ENCODE assay signal across 22 cellular contexts in the genomic region with DNA sequence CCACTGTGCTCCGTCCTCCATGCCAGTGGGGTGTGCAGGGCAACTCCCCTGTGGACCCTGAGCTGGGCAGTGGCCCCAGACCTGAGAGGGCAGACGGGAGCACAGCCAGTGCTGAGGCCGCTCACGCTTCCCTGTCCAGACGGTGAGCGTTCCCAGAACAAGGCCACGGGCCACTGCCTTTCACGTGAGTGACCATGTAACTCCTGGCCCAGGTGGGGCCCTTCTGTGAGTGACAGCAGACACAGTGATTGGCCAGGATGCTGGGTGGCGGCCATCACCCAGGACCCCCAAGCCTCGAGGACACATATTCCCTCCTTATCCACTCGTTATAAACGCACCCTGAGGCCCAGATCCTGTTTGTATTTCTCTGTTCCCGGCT. TPM values are rescaled to one million over a fixed set of nuclear protein-coding genes. Genes with fewer than 3 reads are reported as not detected.
DNase-seq lines count a peak whose midpoint lies in the region; FAIRE-seq and TF ChIP-seq lines count a peak whose summit lies in the region.
"Had no signal": no experiment of that assay in that cellular context is flagged by ENCODE, and none has a peak within 500 bp of the region (broad histone marks: within the 10 kb centered on the region; RNA-seq: fewer than 3 reads in every experiment).

No MANE protein-coding gene starts in this region.

- no peaks in the 10 kb centered on the region for H4K20me1 ChIP-seq in H9 (ENCODE audit: control insufficient read depth, insufficient read depth, insufficient read length)
- no peaks in the 10 kb centered on the region for H4K20me1 ChIP-seq in PC-9 (ENCODE audit: insufficient read depth)

- TF ChIP-seq CTCF in H9 (conservative IDR thresholded peaks at IDR 0.05) (no peak), colonic mucosa (IDR thresholded peaks at IDR 0.05) (no peak), coronary artery (IDR thresholded peaks at IDR 0.05) (no peak), PC-9 (conservative IDR thresholded peaks at IDR 0.05) (no peak)

- peaks cover 32% of the 10 kb centered on the region for H3K27me3 Mint-ChIP-seq in H9 (ENCODE audit: low read depth)

- CTCF ChIA-PET in PC-9 (lab: Charles Lee) = no interaction called here

- H3K18ac ChIP-seq in H9 (ENCODE audit: insufficient read length, low read depth, low read length) = peak overlapping the region; percentile 2
- H3K18ac ChIP-seq in mesenchymal stem cell (ENCODE audit: low read depth in 1 of 2, low read length in 2 of 2) = peak overlapping the region; percentile 85 to 94

- DNase-seq in H9 (no peak), colonic mucosa (no peak), mesenchymal stem cell (no peak), posterior vena cava (ENCODE audit: low spot score) (peak; percentile 75), coronary artery (ENCODE audit: low spot score) (no peak), PC-9 (no peak), urothelium cell line (ENCODE audit: low spot score) (no peak), NCI-H2029 (lab: John Stamatoyannopoulos, UW) (no peak)
- DNase-seq: MM.1S, NCI-H1048, NCI-H1417 treated with DMSO at 0.1 percent for 48 hours, NCI-H187, NCI-H226, NCI-H510A treated with DMSO at 0.1 percent for 48 hours, NCI-H748 treated with DMSO at 0.1 percent for 48 hours, Peyer's patch had no signal

- no peak overlapping the region for H3K4me3 ChIP-seq in colonic mucosa
- no peak overlapping the region for H3K4me3 ChIP-seq in mesenchymal stem cell (ENCODE audit: insufficient read depth in 1 of 2, low read depth in 1 of 2, low read length in 2 of 2)
- H3K4me3 ChIP-seq in coronary artery = no peak overlapping the region
- H3K4me3 ChIP-seq in PC-9 = no peak overlapping the region
- H3K4me3 ChIP-seq: K562, Peyer's patch had no signal

- peaks cover 0 to 2% of the 10 kb centered on the region in 2 experiments; a peak in 2 of 5 replicates for H3K9me3 Mint-ChIP-seq in H9

- no peak for FAIRE-seq in urothelium cell line (lab: Jason Lieb, UNC)
- FAIRE-seq: A204.1, G401.6, GM18507, H54, K562 had no signal

- no peaks in the 10 kb centered on the region for H3F3A ChIP-seq in PC-9 (ENCODE audit: insufficient read depth, low read depth)

- H2BK20ac ChIP-seq in H9 (ENCODE audit: low read depth, low read length, poor library complexity, severe bottlenecking) = no peak overlapping the region

- BruUV-seq in PC-9 (replicated peaks; lab: Mats Ljungman, UMichigan) = no TSS peak

- H3K23ac ChIP-seq in H9 (ENCODE audit: insufficient read length, low read depth, low read length) = no peak overlapping the region
- H3K23ac ChIP-seq in mesenchymal stem cell (ENCODE audit: low read length in 2 of 2) = no peak overlapping the region

- POLR2A ChIA-PET in PC-9 (lab: Charles Lee; ENCODE audit: unreplicated experiment) = no interaction called here

- H3K56ac ChIP-seq in H9 (ENCODE audit: insufficient read length, low read depth, low read length) = no peak overlapping the region

- H3K14ac ChIP-seq in H9 (ENCODE audit: insufficient read depth, low read length) (no peak overlapping the region), mesenchymal stem cell (ENCODE audit: low read length in 2 of 2) (no peak overlapping the region)

- H3K4me1 ChIP-seq in H9 (ENCODE audit: insufficient read depth, low read length) (peaks cover 5% of the 10 kb centered on the region; the same call in 1 of the 2 replicates), colonic mucosa (no peaks in the 10 kb centered on the region), mesenchymal stem cell (ENCODE audit: control insufficient read depth, insufficient read depth, low read depth, low read length) (peaks cover 4% of the 10 kb centered on the region), PC-9 (replicated peaks; ENCODE audit: insufficient read depth) (no peaks in the 10 kb centered on the region)
- H3K4me1 ChIP-seq: Peyer's patch had no signal

- H3K9me2 ChIP-seq in PC-9 (ENCODE audit: insufficient read depth) = no peaks in the 10 kb centered on the region

- H3K36me3 Mint-ChIP-seq in H9 (ENCODE audit: insufficient read depth in 1 of 3, low read depth in 3 of 3) = peaks cover 0 to 20% (median 7%) of the 10 kb centered on the region in 3 experiments; a peak in 3 of 7 replicates

- H4K91ac ChIP-seq in H9 (ENCODE audit: insufficient read length, low read depth, low read length) (no peak overlapping the region), mesenchymal stem cell (ENCODE audit: low read length) (peak overlapping the region; percentile 91)

- no peaks in the 10 kb centered on the region for H3K36me3 ChIP-seq in colonic mucosa
- H3K36me3 ChIP-seq in mesenchymal stem cell (ENCODE audit: control insufficient read depth in 1 of 2, insufficient read depth in 2 of 2, low read depth in 1 of 2, low read length in 2 of 2) = no peaks in the 10 kb centered on the region
- H3K36me3 ChIP-seq in PC-9 (ENCODE audit: low read depth) = no peaks in the 10 kb centered on the region
- H3K36me3 ChIP-seq: Peyer's patch had no signal

- no peak overlapping the region for H3K4me2 ChIP-seq in H9 (ENCODE audit: insufficient read depth, insufficient read length, low read length)
- H3K4me2 ChIP-seq in mesenchymal stem cell (ENCODE audit: low read length, poor library complexity, severe bottlenecking) = no peak overlapping the region
- no peak overlapping the region for H3K4me2 ChIP-seq in PC-9

- H3K27me3 ChIP-seq in H9 (ENCODE audit: insufficient read depth, low read length) = no peaks in the 10 kb centered on the region
- no peaks in the 10 kb centered on the region for H3K27me3 ChIP-seq in colonic mucosa
- H3K27me3 ChIP-seq in mesenchymal stem cell (ENCODE audit: control insufficient read depth in 1 of 2, insufficient read depth in 1 of 2, low read length in 2 of 2) = peaks cover 54 to 93% of the 10 kb centered on the region in 2 experiments
- peaks cover 57% of the 10 kb centered on the region for H3K27me3 ChIP-seq in PC-9 (ENCODE audit: insufficient read depth, low read depth)
- H3K27me3 ChIP-seq: Peyer's patch had no signal

- no peaks in the 10 kb centered on the region for H3K23me2 ChIP-seq in H9 (ENCODE audit: insufficient read length, low read depth, low read length, poor library complexity, severe bottlenecking)

- H4K8ac ChIP-seq in H9 (replicated peaks; ENCODE audit: insufficient read length, low read depth, low read length) = no peak overlapping the region
- H4K8ac ChIP-seq in mesenchymal stem cell (ENCODE audit: low read length) = peak overlapping the region; percentile 58

- peaks cover 16 to 17% of the 10 kb centered on the region in 2 experiments for H3K4me1 Mint-ChIP-seq in H9

- H3K79me1 ChIP-seq in H9 (ENCODE audit: insufficient read depth, low read depth, low read length, poor library complexity, severe bottlenecking) (no peaks in the 10 kb centered on the region), mesenchymal stem cell (replicated peaks; ENCODE audit: low read length, poor library complexity, severe bottlenecking) (no peaks in the 10 kb centered on the region)

- no CpG with 5 or more reads among the region's 13 CpGs for WGBS in H9 (ENCODE audit: extremely low coverage, insufficient read length, low lambda C conversion rate)
- 92% methylated on average over 13 of the region's 13 CpGs for WGBS in mesenchymal stem cell

- peak overlapping the region in 1 of 3 experiments; percentile 99; a peak in 2 of 7 replicates for H3K27ac Mint-ChIP-seq in H9

- H3K9me3 ChIP-seq in H9 (ENCODE audit: control insufficient read depth, low read depth, low read length) (no peaks in the 10 kb centered on the region), colonic mucosa (no peaks in the 10 kb centered on the region), mesenchymal stem cell (ENCODE audit: control insufficient read depth, low read length) (peaks cover 10% of the 10 kb centered on the region), PC-9 (ENCODE audit: insufficient read depth, low read depth) (no peaks in the 10 kb centered on the region)
- H3K9me3 ChIP-seq: Peyer's patch had no signal

- no peak overlapping the region for H3K4me3 Mint-ChIP-seq in H9

- H3K9ac ChIP-seq in H9 (ENCODE audit: extremely low read depth, insufficient read length, low read length) (no peak overlapping the region), colonic mucosa (ENCODE audit: low read depth in 2 of 2, low read length in 2 of 2) (no peak overlapping the region), mesenchymal stem cell (ENCODE audit: low read length) (no peak overlapping the region)

- intact Hi-C loops in colonic mucosa (cut with DNase I) = no loop called here
- intact Hi-C loops in posterior vena cava (cut with DNase I) = no loop called here
- intact Hi-C loops in PC-9 (cut with micrococcal nuclease; ENCODE audit: unreplicated experiment) = no loop called here

- H2AFZ ChIP-seq in H9 (ENCODE audit: low read length) = no peak overlapping the region
- H2AFZ ChIP-seq in mesenchymal stem cell (ENCODE audit: low read depth, low read length) = peak overlapping the region; percentile 55
- no peak overlapping the region for H2AFZ ChIP-seq in PC-9

- H3K79me2 ChIP-seq in H9 (ENCODE audit: insufficient read depth, low read length) (no peaks in the 10 kb centered on the region), PC-9 (ENCODE audit: low read depth) (no peaks in the 10 kb centered on the region)

- H3T11ph ChIP-seq in H9 (ENCODE audit: low read length) = no peak overlapping the region

- H4K5ac ChIP-seq in H9 (ENCODE audit: insufficient read length, low read depth, low read length) = no peak overlapping the region

- H2BK12ac ChIP-seq in H9 (ENCODE audit: insufficient read length, low read depth, low read length) = no peak overlapping the region
- peak overlapping the region; percentile 75 to 96 for H2BK12ac ChIP-seq in mesenchymal stem cell (ENCODE audit: low read length in 2 of 2)

- no peak overlapping the region for H2BK120ac ChIP-seq in H9 (ENCODE audit: low read depth, low read length, poor library complexity, severe bottlenecking)
- H2BK120ac ChIP-seq in mesenchymal stem cell (ENCODE audit: low read depth, low read length) = peak overlapping the region; percentile 78

- H2BK5ac ChIP-seq in H9 (ENCODE audit: insufficient read length, low read length) (no peak overlapping the region), mesenchymal stem cell (ENCODE audit: low read depth, low read length, poor library complexity, severe bottlenecking) (no peak overlapping the region)

- H3K4ac ChIP-seq in H9 (ENCODE audit: low read depth, low read length) (0 out of 2 replicates have a peak overlapping the region, but pooled peaks have one; percentile 1), mesenchymal stem cell (ENCODE audit: low read depth in 1 of 2, low read length in 2 of 2) (peak overlapping the region; percentile 69 to 98)

- H3K27ac ChIP-seq in H9 (ENCODE audit: insufficient read length, low read depth, low read length) = no peak overlapping the region
- peak overlapping the region; percentile 4 for H3K27ac ChIP-seq in colonic mucosa
- H3K27ac ChIP-seq in mesenchymal stem cell (ENCODE audit: low read length, poor library complexity, severe bottlenecking) = no peak overlapping the region
- H3K27ac ChIP-seq in coronary artery = no peak overlapping the region
- no peak overlapping the region for H3K27ac ChIP-seq in PC-9
- H3K27ac ChIP-seq: C4-2B had no signal

- H2BK15ac ChIP-seq in H9 (ENCODE audit: low read depth, low read length) (no peak overlapping the region), mesenchymal stem cell (ENCODE audit: low read depth, poor library complexity, severe bottlenecking) (peak overlapping the region; percentile 55)

- H2AK5ac ChIP-seq in H9 (ENCODE audit: insufficient read length, low read length) (no peak overlapping the region), mesenchymal stem cell (ENCODE audit: low read length, severe bottlenecking) (no peak overlapping the region)

RNA-seq across cellular contexts. Expression of gene NSG1, which starts 10.5 kb away (rescaled TPM):
- total RNA-seq in H9 (2021) = 7.9 and 9.3 TPM in 2 replicates
- 1 to 10 TPM; 2.4 to 5.9 TPM for total RNA-seq in colonic mucosa
- polyA plus RNA-seq in mesenchymal stem cell (2013, experiment 1 of 2) = 185 TPM
- 188 TPM for polyA plus RNA-seq in mesenchymal stem cell (2013, experiment 2 of 2)
- under 1 TPM; 0.42 to 0.57 TPM for total RNA-seq in posterior vena cava
- not detected in 2 replicates for total RNA-seq in PC-9 (2021)
- total RNA-seq: K562 had no signal
- polyA plus RNA-seq: K562 had no signal
